Comparison of ENCODE assay signal across 17 cellular contexts in genomic region chr17:73357318-73357717, GRCh38. TPM values are rescaled to one million over a fixed set of nuclear protein-coding genes. Genes with fewer than 3 reads are reported as not detected.
DNase-seq lines count a peak whose midpoint lies in the region; ATAC-seq and TF ChIP-seq lines count a peak whose summit lies in the region.
"Had no signal": no experiment of that assay in that cellular context is flagged by ENCODE, and none has a peak within 500 bp of the region (broad histone marks: within the 10 kb centered on the region; RNA-seq: fewer than 3 reads in every experiment).

No MANE protein-coding gene starts in this region.

- H3K27me3 Mint-ChIP-seq in brain (no peaks in the 10 kb centered on the region), Caco-2 (ENCODE audit: insufficient read depth, unreplicated experiment) (no peaks in the 10 kb centered on the region)
- H3K27me3 Mint-ChIP-seq: CD4-positive, alpha-beta T cell had no signal

- peak overlapping the region in 1 of 5 experiments; percentile 38 for H3K4me3 Mint-ChIP-seq in brain
- H3K4me3 Mint-ChIP-seq in Caco-2 (ENCODE audit: unreplicated experiment): no peak overlapping the region
- H3K4me3 Mint-ChIP-seq: CD4-positive, alpha-beta T cell; H9 had no signal

- no peak overlapping the region for H3K9ac ChIP-seq in muscle layer of colon (ENCODE audit: low read length)

- no TSS peak for BruUV-seq in Caco-2 (replicated peaks; lab: Mats Ljungman, UMichigan)

- CTCF ChIA-PET in Caco-2 (lab: Charles Lee): no interaction called here

- ATAC-seq in heart right ventricle (peak in 7 of 8 donors; percentile 51 to 86 (median 70)), HG02588 (IDR thresholded peaks at IDR 0.05; ENCODE audit: unreplicated experiment) (no peak), upper lobe of right lung (no peak)

- peak overlapping the region; percentile 62 to 93 (median 87) for H3K27ac Mint-ChIP-seq in brain
- no peak overlapping the region for H3K27ac Mint-ChIP-seq in Caco-2 (ENCODE audit: unreplicated experiment)
- H3K27ac Mint-ChIP-seq: CD4-positive, alpha-beta T cell had no signal

- 59 to 67% methylated on average over 9 of the region's 9 CpGs for WGBS in heart right ventricle, 2 donors

- POLR2A ChIA-PET in Caco-2 (lab: Charles Lee): interaction anchor here (0.6 kb wide), 1 partner anchor 30 kb away, joined by 3 read pairs; no protein-coding TSS in a partner anchor

- H3K36me3 Mint-ChIP-seq in brain (peaks cover 20% of the 10 kb centered on the region), Caco-2 (ENCODE audit: insufficient read depth, unreplicated experiment) (no peaks in the 10 kb centered on the region)

- peak overlapping the region in 4 of 10 donors; percentile 7 to 81 (median 29) for H3K27ac ChIP-seq in heart right ventricle
- peak overlapping the region; percentile 90 for H3K27ac ChIP-seq in muscle layer of colon (ENCODE audit: low read depth, low read length)
- H3K27ac ChIP-seq in upper lobe of right lung: no peak overlapping the region

- H3K4me1 Mint-ChIP-seq in brain: peaks cover 49% of the 10 kb centered on the region
- H3K4me1 Mint-ChIP-seq in Caco-2 (ENCODE audit: low read depth, unreplicated experiment): peaks cover 11% of the 10 kb centered on the region

- H3K27me3 ChIP-seq in BE2C: no peaks in the 10 kb centered on the region
- H3K27me3 ChIP-seq in heart right ventricle: no peaks in the 10 kb centered on the region
- no peaks in the 10 kb centered on the region for H3K27me3 ChIP-seq in muscle layer of colon (ENCODE audit: control insufficient read depth in 1 of 2, insufficient read depth in 2 of 2, low read length in 2 of 2)
- H3K27me3 ChIP-seq in upper lobe of right lung: no peaks in the 10 kb centered on the region
- no peaks in the 10 kb centered on the region for H3K27me3 ChIP-seq in Caco-2 (replicated peaks; ENCODE audit: control insufficient read depth, insufficient read depth, low read length)

- H3K9me3 Mint-ChIP-seq in brain (no peaks in the 10 kb centered on the region), Caco-2 (ENCODE audit: unreplicated experiment) (no peaks in the 10 kb centered on the region)
- H3K9me3 Mint-ChIP-seq: CD4-positive, alpha-beta T cell; H9 had no signal

- H3K4me3 ChIP-seq in BE2C (ENCODE audit: low read depth, low read length) (no peak overlapping the region), heart right ventricle (no peak overlapping the region), muscle layer of colon (ENCODE audit: low read depth in 1 of 2, low read length in 2 of 2) (no peak overlapping the region), upper lobe of right lung (no peak overlapping the region), Caco-2 (ENCODE audit: low read depth, low read length) (no peak overlapping the region)

- intact Hi-C loops in heart right ventricle (cut with DNase I): no loop called here
- intact Hi-C loops in upper lobe of right lung (cut with DNase I): no loop called here
- intact Hi-C loops in Caco-2 (cut with micrococcal nuclease; ENCODE audit: unreplicated experiment): no loop called here

- H3K36me3 ChIP-seq in BE2C: no peaks in the 10 kb centered on the region
- no peaks in the 10 kb centered on the region for H3K36me3 ChIP-seq in heart right ventricle
- H3K36me3 ChIP-seq in muscle layer of colon (ENCODE audit: insufficient read depth, low read length): no peaks in the 10 kb centered on the region
- H3K36me3 ChIP-seq in upper lobe of right lung: no peaks in the 10 kb centered on the region
- H3K36me3 ChIP-seq in Caco-2 (ENCODE audit: control insufficient read depth, insufficient read depth, low read length): no peaks in the 10 kb centered on the region

- DNase-seq in BE2C (peak; percentile 82), heart right ventricle (peak; percentile 41 to 50), upper lobe of right lung (no peak), Caco-2 (no peak)
- DNase-seq in activated CD8-positive, alpha-beta memory T cell treated with anti-CD3 and anti-CD28 coated beads, Interleukin-2, amount 50 U/mL, for 48 hours: no peak
- DNase-seq: CD4-positive, alpha-beta T cell; H9; Karpas-422; MM.1S; NCI-H1105 treated with DMSO at 0.1 percent for 48 hours; NCI-H1930; NCI-H524 treated with DMSO at 0.1 percent for 48 hours; OCI-M1; RPMI8226 had no signal

- H3K4me1 ChIP-seq in BE2C (peaks cover 36% of the 10 kb centered on the region), heart right ventricle (peaks cover 4 to 40% (median 26%) of the 10 kb centered on the region in 9 donors), muscle layer of colon (ENCODE audit: insufficient read depth, low read length) (peaks cover 43% of the 10 kb centered on the region), upper lobe of right lung (peaks cover 2% of the 10 kb centered on the region), Caco-2 (peaks cover 6% of the 10 kb centered on the region; the same call in 1 of the 2 replicates)

- H3K9me3 ChIP-seq in BE2C: no peaks in the 10 kb centered on the region
- no peaks in the 10 kb centered on the region for H3K9me3 ChIP-seq in heart right ventricle
- H3K9me3 ChIP-seq in muscle layer of colon (ENCODE audit: low read length): no peaks in the 10 kb centered on the region
- no peaks in the 10 kb centered on the region for H3K9me3 ChIP-seq in upper lobe of right lung
- H3K9me3 ChIP-seq in Caco-2: no peaks in the 10 kb centered on the region

- TF ChIP-seq CTCF in BE2C (IDR thresholded peaks at IDR 0.05; ENCODE audit: low read depth, low read length) (no peak), brain (conservative IDR thresholded peaks at IDR 0.05) (no peak), heart right ventricle (IDR thresholded peaks at IDR 0.05) (no peak), upper lobe of right lung (IDR thresholded peaks at IDR 0.05) (no peak), Caco-2 (IDR thresholded peaks at IDR 0.05; ENCODE audit: insufficient read depth in 1 of 2, low read depth in 1 of 2, low read length in 1 of 2, severe bottlenecking in 1 of 2, unreplicated experiment in 1 of 2) (no peak)

RNA-seq across cellular contexts. Expression of gene CDC42EP4, which starts 45.5 kb away (rescaled TPM):
- 63.5 TPM for polyA plus RNA-seq in BE2C (2012; ENCODE audit: insufficient read depth, insufficient read length, low read depth)
- polyA plus RNA-seq in brain (ENCODE audit: insufficient read depth, low read depth, low replicate concordance) (110 TPM), heart right ventricle (10 to 100 TPM; 18.6 to 32.8 TPM)
- total RNA-seq in heart right ventricle (10 to 100 TPM; 22.0 to 87.6 (median 32.1) TPM), upper lobe of right lung (59.0 TPM), Caco-2 (2022) (25.8 and 27.9 TPM in 2 replicates)

Comparison
In these comparisons a context has a peak if more than half of its experiments do, and no peak if none do; other contexts are left out.
1. DNase-seq: peak in BE2C (single experiment) and heart right ventricle (2 of 2); none in upper lobe of right lung (single experiment), activated CD8-positive, alpha-beta memory T cell treated with anti-CD3 and anti-CD28 coated beads, Interleukin-2, amount 50 U/mL, for 48 hours (single experiment) and Caco-2 (0 of 2).
2. ATAC-seq: peak in heart right ventricle (7 of 8); none in HG02588 (single experiment) and upper lobe of right lung (single experiment).